8 cellular contexts compared by ENCODE assay signal in the genomic region with DNA sequence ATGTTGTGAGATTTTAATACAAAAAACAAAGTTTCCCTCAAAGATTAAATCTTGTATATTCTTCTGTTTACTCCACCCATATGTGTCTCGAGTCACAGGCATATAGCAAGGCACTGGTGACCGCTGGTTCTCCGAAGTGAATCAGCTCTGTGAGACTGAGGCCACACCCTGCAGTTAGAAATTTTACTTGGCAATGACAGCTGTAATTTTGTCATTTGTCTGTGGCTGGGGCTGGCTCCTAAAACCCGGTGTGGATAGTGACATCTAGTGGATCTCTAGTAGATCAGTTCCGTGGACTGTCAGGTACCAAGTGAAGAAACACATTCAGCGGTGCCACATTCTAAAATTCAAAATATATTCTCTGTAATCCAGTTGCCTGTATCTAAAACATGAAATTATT.
DNase-seq lines count a peak whose midpoint lies in the region; ATAC-seq, FAIRE-seq and TF ChIP-seq lines count a peak whose summit lies in the region.

No MANE protein-coding gene starts in this region.

- no peaks in the 10 kb centered on the region for H3K36me3 Mint-ChIP-seq in activated T-helper 17 cell treated with anti-CD3 and anti-CD28 coated beads, Interleukin-2, amount 50 U/mL, for 72 hours (ENCODE audit: low read depth)
- peaks cover 9% of the 10 kb centered on the region for H3K36me3 Mint-ChIP-seq in osteocyte (ENCODE audit: unreplicated experiment)

- ATAC-seq in GM18511 (IDR thresholded peaks at IDR 0.05; ENCODE audit: unreplicated experiment) (peak; percentile 69), GM19452 (IDR thresholded peaks at IDR 0.05; ENCODE audit: unreplicated experiment) (no peak)
- ATAC-seq in activated T-helper 17 cell treated with anti-CD3 and anti-CD28 coated beads, Interleukin-2, amount 50 U/mL, for 72 hours (replicated peaks), result peak; percentile 97

- intact Hi-C loops in OCI-LY7 (cut with micrococcal nuclease; ENCODE audit: unreplicated experiment), result no loop called here

- peaks cover 2% of the 10 kb centered on the region for H3K27me3 Mint-ChIP-seq in activated T-helper 17 cell treated with anti-CD3 and anti-CD28 coated beads, Interleukin-2, amount 50 U/mL, for 72 hours
- H3K27me3 Mint-ChIP-seq in osteocyte (ENCODE audit: unreplicated experiment), result no peaks in the 10 kb centered on the region

- no peak overlapping the region for H3K4me3 ChIP-seq in OCI-LY7 (ENCODE audit: low read depth, low read length, poor library complexity, severe bottlenecking)
- no peak overlapping the region for H3K4me3 ChIP-seq in fibroblast of villous mesenchyme (ENCODE audit: low read depth, low read length)

- no peaks in the 10 kb centered on the region for H3K36me3 ChIP-seq in OCI-LY7 (ENCODE audit: insufficient read depth, low read length)

- no peak overlapping the region for H2AFZ ChIP-seq in OCI-LY7 (ENCODE audit: low read length)

- no peak overlapping the region for H3K4me3 Mint-ChIP-seq in activated T-helper 17 cell treated with anti-CD3 and anti-CD28 coated beads, Interleukin-2, amount 50 U/mL, for 72 hours
- peak overlapping the region; percentile 3 for H3K4me3 Mint-ChIP-seq in osteocyte (ENCODE audit: unreplicated experiment)

- POLR2A ChIA-PET in OCI-LY7 (lab: Charles Lee), result no interaction called here

- H3K27ac ChIP-seq in OCI-LY7 (ENCODE audit: low read depth, low read length, poor library complexity, severe bottlenecking), result no peak overlapping the region

- H3K79me2 ChIP-seq in OCI-LY7 (ENCODE audit: insufficient read depth, low read depth, low read length), result no peaks in the 10 kb centered on the region

- TF ChIP-seq CTCF in OCI-LY7 (conservative IDR thresholded peaks at IDR 0.05; ENCODE audit: low read length), result peak; percentile 60
- TF ChIP-seq CTCF in fibroblast of villous mesenchyme (IDR thresholded peaks at IDR 0.05; ENCODE audit: insufficient read depth, low read depth, low read length), result peak; percentile 41
- peak; percentile 77 for TF ChIP-seq CTCF in osteocyte (IDR thresholded peaks at IDR 0.05)

- no TSS peak for BruUV-seq in OCI-LY7 (replicated peaks; lab: Mats Ljungman, UMichigan)

- H3K9me3 ChIP-seq in OCI-LY7 (ENCODE audit: low read length), result no peaks in the 10 kb centered on the region

- CTCF ChIA-PET in OCI-LY7 (lab: Charles Lee; ENCODE audit: unreplicated experiment), result no interaction called here

- H3K27ac Mint-ChIP-seq in activated T-helper 17 cell treated with anti-CD3 and anti-CD28 coated beads, Interleukin-2, amount 50 U/mL, for 72 hours, result no peak overlapping the region
- peak overlapping the region; percentile 76 for H3K27ac Mint-ChIP-seq in osteocyte (ENCODE audit: unreplicated experiment)

- H3K4me1 Mint-ChIP-seq in activated T-helper 17 cell treated with anti-CD3 and anti-CD28 coated beads, Interleukin-2, amount 50 U/mL, for 72 hours, result peaks cover 4% of the 10 kb centered on the region
- H3K4me1 Mint-ChIP-seq in osteocyte (ENCODE audit: unreplicated experiment), result peaks cover 25% of the 10 kb centered on the region

- H3K4me1 ChIP-seq in OCI-LY7 (ENCODE audit: insufficient read depth, low read length, poor library complexity, severe bottlenecking), result no peaks in the 10 kb centered on the region

- DNase-seq in AG08396 (ENCODE audit: low spot score) (peak; percentile 79), HTR-8/SVneo (ENCODE audit: insufficient read length, low spot score) (peak; percentile 81), OCI-LY7 (ENCODE audit: low spot score) (peak; percentile 11), fibroblast of villous mesenchyme (ENCODE audit: low read depth) (peak; percentile 52), osteocyte (ENCODE audit: extremely low spot score, unreplicated experiment) (no peak)

- H3K9me3 Mint-ChIP-seq in activated T-helper 17 cell treated with anti-CD3 and anti-CD28 coated beads, Interleukin-2, amount 50 U/mL, for 72 hours, result no peaks in the 10 kb centered on the region
- no peaks in the 10 kb centered on the region for H3K9me3 Mint-ChIP-seq in osteocyte (ENCODE audit: unreplicated experiment)

- H3K9me2 ChIP-seq in OCI-LY7 (ENCODE audit: insufficient read depth, low read length), result no peaks in the 10 kb centered on the region

- no peak overlapping the region for H3K4me2 ChIP-seq in OCI-LY7 (ENCODE audit: low read length)

- peak; percentile 72 for FAIRE-seq in HTR-8/SVneo (lab: Jason Lieb, UNC)

- H4K20me1 ChIP-seq in OCI-LY7 (ENCODE audit: insufficient read depth, low read length), result no peaks in the 10 kb centered on the region
